1 cellular context compared by ENCODE assay signal in genomic region chr15:32936283-32936918, GRCh38.
TF ChIP-seq lines count a peak whose summit lies in the region.

No MANE protein-coding gene starts in this region.

TF ChIP-seq in IMR-90, 13 proteins besides CTCF, POLR2A, EP300 and RAD21:
- TF ChIP-seq NFE2L2 (IDR thresholded peaks at IDR 0.05; ENCODE audit: low read depth, low read length) (no peak), SMC3 (IDR thresholded peaks at IDR 0.05; ENCODE audit: low read depth, low read length) (peak; percentile 35)
